In the genomic region with DNA sequence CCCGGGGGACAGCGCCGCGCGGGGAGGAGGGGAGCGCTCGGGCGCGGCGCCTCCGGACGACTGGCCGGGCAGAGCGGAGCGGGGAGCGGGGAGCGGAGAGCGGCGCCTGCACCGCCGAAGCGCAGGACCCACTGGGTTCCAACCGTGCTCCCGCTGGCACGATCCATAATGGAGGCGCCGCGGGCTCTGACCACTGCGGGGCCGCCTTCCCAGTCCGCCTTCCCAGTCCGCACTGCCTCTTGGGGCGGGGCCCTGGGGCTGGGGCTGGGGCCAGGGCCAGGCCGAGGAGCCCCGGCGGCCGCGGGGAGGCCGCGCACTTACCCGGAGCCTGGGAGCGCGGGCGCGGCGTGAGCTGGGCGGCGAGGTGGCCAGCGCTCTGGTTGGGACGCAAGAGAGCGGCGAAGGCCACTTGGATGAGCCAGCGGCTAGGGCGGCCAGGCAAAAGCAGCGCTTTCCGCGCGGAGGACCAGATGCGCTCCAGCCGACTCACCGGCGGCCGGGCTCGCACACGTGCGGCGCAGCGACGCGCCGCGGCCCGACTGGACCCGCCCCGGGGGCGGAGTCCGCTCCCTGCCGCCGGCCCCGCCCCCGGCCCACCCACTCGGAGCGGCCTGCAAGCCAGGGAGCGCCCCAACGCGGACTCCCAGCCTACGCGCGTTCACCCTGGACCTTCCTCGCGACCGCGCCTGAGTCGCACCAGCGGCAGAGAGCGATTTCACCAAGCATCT, we compare ENCODE assay signal across 8 cellular contexts. TPM values are rescaled to one million over a fixed set of nuclear protein-coding genes. Genes with fewer than 3 reads are reported as not detected.
A peak's percentile ranks its signal among the peaks of the same experiment; 100 is the strongest.
DNase-seq lines count a peak whose midpoint lies in the region; ATAC-seq and TF ChIP-seq lines count a peak whose summit lies in the region.

A gene with protein sequence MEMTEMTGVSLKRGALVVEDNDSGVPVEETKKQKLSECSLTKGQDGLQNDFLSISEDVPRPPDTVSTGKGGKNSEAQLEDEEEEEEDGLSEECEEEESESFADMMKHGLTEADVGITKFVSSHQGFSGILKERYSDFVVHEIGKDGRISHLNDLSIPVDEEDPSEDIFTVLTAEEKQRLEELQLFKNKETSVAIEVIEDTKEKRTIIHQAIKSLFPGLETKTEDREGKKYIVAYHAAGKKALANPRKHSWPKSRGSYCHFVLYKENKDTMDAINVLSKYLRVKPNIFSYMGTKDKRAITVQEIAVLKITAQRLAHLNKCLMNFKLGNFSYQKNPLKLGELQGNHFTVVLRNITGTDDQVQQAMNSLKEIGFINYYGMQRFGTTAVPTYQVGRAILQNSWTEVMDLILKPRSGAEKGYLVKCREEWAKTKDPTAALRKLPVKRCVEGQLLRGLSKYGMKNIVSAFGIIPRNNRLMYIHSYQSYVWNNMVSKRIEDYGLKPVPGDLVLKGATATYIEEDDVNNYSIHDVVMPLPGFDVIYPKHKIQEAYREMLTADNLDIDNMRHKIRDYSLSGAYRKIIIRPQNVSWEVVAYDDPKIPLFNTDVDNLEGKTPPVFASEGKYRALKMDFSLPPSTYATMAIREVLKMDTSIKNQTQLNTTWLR (minus strand): TSS at position 541 of the 728 bp plus-strand sequence. CDS start 13,759 bp downstream, outside the sequence.

- TF ChIP-seq EP300 in neural cell (conservative IDR thresholded peaks at IDR 0.05; ENCODE audit: poor library complexity, severe bottlenecking) = peak; percentile 17

- H3K4me1 Mint-ChIP-seq in stimulated activated naive CD8-positive, alpha-beta T cell treated with anti-CD3 and anti-CD28 coated beads, Interleukin-15, amount 100 ng/mL, for 72 hours = peaks cover 37% of the 10 kb centered on the region

- peaks cover 9% of the 10 kb centered on the region; the same call in 1 of the 2 replicates for H3K4me1 ChIP-seq in GM23248 (ENCODE audit: insufficient read depth)

- 1 to 2% methylated on average over 15 to 82 of the region's 96 CpGs for WGBS in GM23248 (ENCODE audit: low coverage in 1 of 2, low lambda C conversion rate in 2 of 2, missing lambda C conversion rate in 2 of 2), 2 experiments

- H3K4me2 ChIP-seq in GM23248 (ENCODE audit: unreplicated experiment) (peak within 1 kb of the TSS; percentile 82), neural cell (ENCODE audit: low read length) (peak within 1 kb of the TSS; percentile 65)

- H3K27me3 Mint-ChIP-seq in stimulated activated naive CD8-positive, alpha-beta T cell treated with anti-CD3 and anti-CD28 coated beads, Interleukin-15, amount 100 ng/mL, for 72 hours = no peaks in the 10 kb centered on the region

- in situ Hi-C loops in GM23248 (cut with MboI) = no loop called here

- H3K27ac ChIP-seq in GM23248 (peak within 1 kb of the TSS; percentile 92), neural cell (ENCODE audit: low read length) (peak within 1 kb of the TSS; percentile 36)

- peak within 1 kb of the TSS; percentile 97 to 98 for H3K4me3 Mint-ChIP-seq in stimulated activated naive CD8-positive, alpha-beta T cell treated with anti-CD3 and anti-CD28 coated beads, Interleukin-15, amount 100 ng/mL, for 72 hours

- TF ChIP-seq CTCF in fibroblast of the aortic adventitia (IDR thresholded peaks at IDR 0.05; ENCODE audit: insufficient read depth, low read length) (no peak), neural cell (IDR thresholded peaks at IDR 0.05; ENCODE audit: poor library complexity, severe bottlenecking) (peak; percentile 12)

- H3K4me3 ChIP-seq in GM23248 (peak within 1 kb of the TSS; percentile 82), fibroblast of the aortic adventitia (ENCODE audit: low read depth, low read length) (peak within 1 kb of the TSS; percentile 92), neural cell (ENCODE audit: low read length) (peak within 1 kb of the TSS; percentile 80)

- H3K9me3 ChIP-seq in GM23248 (ENCODE audit: low read depth) (no peaks in the 10 kb centered on the region), neural cell (ENCODE audit: low read length) (no peaks in the 10 kb centered on the region)

- H2AFZ ChIP-seq in GM23248 = peak within 1 kb of the TSS; percentile 96
- peak within 1 kb of the TSS; percentile 66 for H2AFZ ChIP-seq in neural cell (ENCODE audit: low read depth, low read length)

- H4K20me1 ChIP-seq in GM23248 (ENCODE audit: insufficient read depth) = no peaks in the 10 kb centered on the region
- no peaks in the 10 kb centered on the region for H4K20me1 ChIP-seq in neural cell (ENCODE audit: insufficient read depth)

- no peaks in the 10 kb centered on the region for H3K27me3 ChIP-seq in GM23248 (replicated peaks; ENCODE audit: insufficient read depth)
- H3K27me3 ChIP-seq in neural cell (ENCODE audit: insufficient read depth, low read depth, low read length) = no peaks in the 10 kb centered on the region

- H3K36me3 ChIP-seq in GM23248 (ENCODE audit: low read depth) = peaks cover 4% of the 10 kb centered on the region; the same call in 1 of the 2 replicates
- no peaks in the 10 kb centered on the region for H3K36me3 ChIP-seq in neural cell (ENCODE audit: insufficient read depth, low read length)

- H3F3A ChIP-seq in GM23248 (ENCODE audit: insufficient read depth) (peaks cover 16% of the 10 kb centered on the region), neural cell (ENCODE audit: insufficient read depth, low read length, poor library complexity, severe bottlenecking) (no peaks in the 10 kb centered on the region)

- peak; percentile 98 for DNase-seq in Daoy (ENCODE audit: low read depth)
- DNase-seq in GM23248 = peak; percentile 97
- peak; percentile 79 to 85 for DNase-seq in Kasumi-1 (lab: John Stamatoyannopoulos, UW)
- DNase-seq in RPMI8226 = peak; percentile 97
- DNase-seq in activated effector memory CD4-positive, alpha-beta T cell treated with Interleukin-2 at 50 U/mL for 16 hours = peak; percentile 77
- peak; percentile 82 for DNase-seq in fibroblast of the aortic adventitia (ENCODE audit: low read depth)
- DNase-seq in stimulated activated naive CD8-positive, alpha-beta T cell treated with anti-CD3 and anti-CD28 coated beads, Interleukin-15, amount 100 ng/mL, for 72 hours = peak; percentile 75 to 80

- H3K27ac Mint-ChIP-seq in stimulated activated naive CD8-positive, alpha-beta T cell treated with anti-CD3 and anti-CD28 coated beads, Interleukin-15, amount 100 ng/mL, for 72 hours = peak within 1 kb of the TSS; percentile 67 to 93

- TF ChIP-seq RAD21 in neural cell (conservative IDR thresholded peaks at IDR 0.05) = no peak

- no peaks in the 10 kb centered on the region for H3K9me3 Mint-ChIP-seq in stimulated activated naive CD8-positive, alpha-beta T cell treated with anti-CD3 and anti-CD28 coated beads, Interleukin-15, amount 100 ng/mL, for 72 hours

- H3K9ac ChIP-seq in GM23248 = peak within 1 kb of the TSS; percentile 90
- peak within 1 kb of the TSS; percentile 60 for H3K9ac ChIP-seq in neural cell (ENCODE audit: low read length)

- H3K9me2 ChIP-seq in GM23248 (ENCODE audit: insufficient read depth) (no peaks in the 10 kb centered on the region), neural cell (ENCODE audit: insufficient read depth, low read length) (no peaks in the 10 kb centered on the region)

- ATAC-seq in stimulated activated naive CD8-positive, alpha-beta T cell treated with anti-CD3 and anti-CD28 coated beads, Interleukin-15, amount 100 ng/mL, for 72 hours = peak; percentile 92

- H3K79me2 ChIP-seq in GM23248 (ENCODE audit: insufficient read depth) (peaks cover 43% of the 10 kb centered on the region), neural cell (replicated peaks; ENCODE audit: insufficient read depth, low read length) (no peaks in the 10 kb centered on the region)

TF ChIP-seq in neural cell, 6 proteins besides CTCF, POLR2A, EP300 and RAD21:
- TF ChIP-seq, protein P1, sequence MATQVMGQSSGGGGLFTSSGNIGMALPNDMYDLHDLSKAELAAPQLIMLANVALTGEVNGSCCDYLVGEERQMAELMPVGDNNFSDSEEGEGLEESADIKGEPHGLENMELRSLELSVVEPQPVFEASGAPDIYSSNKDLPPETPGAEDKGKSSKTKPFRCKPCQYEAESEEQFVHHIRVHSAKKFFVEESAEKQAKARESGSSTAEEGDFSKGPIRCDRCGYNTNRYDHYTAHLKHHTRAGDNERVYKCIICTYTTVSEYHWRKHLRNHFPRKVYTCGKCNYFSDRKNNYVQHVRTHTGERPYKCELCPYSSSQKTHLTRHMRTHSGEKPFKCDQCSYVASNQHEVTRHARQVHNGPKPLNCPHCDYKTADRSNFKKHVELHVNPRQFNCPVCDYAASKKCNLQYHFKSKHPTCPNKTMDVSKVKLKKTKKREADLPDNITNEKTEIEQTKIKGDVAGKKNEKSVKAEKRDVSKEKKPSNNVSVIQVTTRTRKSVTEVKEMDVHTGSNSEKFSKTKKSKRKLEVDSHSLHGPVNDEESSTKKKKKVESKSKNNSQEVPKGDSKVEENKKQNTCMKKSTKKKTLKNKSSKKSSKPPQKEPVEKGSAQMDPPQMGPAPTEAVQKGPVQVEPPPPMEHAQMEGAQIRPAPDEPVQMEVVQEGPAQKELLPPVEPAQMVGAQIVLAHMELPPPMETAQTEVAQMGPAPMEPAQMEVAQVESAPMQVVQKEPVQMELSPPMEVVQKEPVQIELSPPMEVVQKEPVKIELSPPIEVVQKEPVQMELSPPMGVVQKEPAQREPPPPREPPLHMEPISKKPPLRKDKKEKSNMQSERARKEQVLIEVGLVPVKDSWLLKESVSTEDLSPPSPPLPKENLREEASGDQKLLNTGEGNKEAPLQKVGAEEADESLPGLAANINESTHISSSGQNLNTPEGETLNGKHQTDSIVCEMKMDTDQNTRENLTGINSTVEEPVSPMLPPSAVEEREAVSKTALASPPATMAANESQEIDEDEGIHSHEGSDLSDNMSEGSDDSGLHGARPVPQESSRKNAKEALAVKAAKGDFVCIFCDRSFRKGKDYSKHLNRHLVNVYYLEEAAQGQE (IDR thresholded peaks at IDR 0.05; ENCODE audit: borderline replicate concordance) = no peak
- TF ChIP-seq MXI1 (conservative IDR thresholded peaks at IDR 0.05; ENCODE audit: poor library complexity, severe bottlenecking) = peak; percentile 95
- no peak for TF ChIP-seq SMC3 (conservative IDR thresholded peaks at IDR 0.05; ENCODE audit: poor library complexity)

RNA-seq across cellular contexts. Expression of the gene that starts here (rescaled TPM):
- total RNA-seq in Daoy (2014; rRNA removed; shearing (Covaris generic)) = 61.0 and 65.1 TPM in 2 replicates
- 20.1 and 39.3 TPM in 2 replicates for total RNA-seq in GM23248 (2014; rRNA removed; shearing (Covaris generic))
- polyA plus RNA-seq in GM23248 (2016; fragmentation: Nextera tagmentation; extraction: Ambion mirVana) (13.6 and 16.0 TPM in 2 replicates), neural cell (7.5 and 9.2 TPM in 2 replicates)
- total RNA-seq in fibroblast of the aortic adventitia (ENCODE audit: low replicate concordance) = 5.8 and 22.8 TPM in 2 replicates
- polyA minus RNA-seq in neural cell = 9.0 and 11.5 TPM in 2 replicates

Comparison
In these comparisons a context has a peak if more than half of its experiments do, and no peak if none do; other contexts are left out.
1. Peak in every context shown above with its lines: DNase-seq, ATAC-seq, H3K4me3 ChIP-seq and H3K27ac ChIP-seq.